In the genomic region with DNA sequence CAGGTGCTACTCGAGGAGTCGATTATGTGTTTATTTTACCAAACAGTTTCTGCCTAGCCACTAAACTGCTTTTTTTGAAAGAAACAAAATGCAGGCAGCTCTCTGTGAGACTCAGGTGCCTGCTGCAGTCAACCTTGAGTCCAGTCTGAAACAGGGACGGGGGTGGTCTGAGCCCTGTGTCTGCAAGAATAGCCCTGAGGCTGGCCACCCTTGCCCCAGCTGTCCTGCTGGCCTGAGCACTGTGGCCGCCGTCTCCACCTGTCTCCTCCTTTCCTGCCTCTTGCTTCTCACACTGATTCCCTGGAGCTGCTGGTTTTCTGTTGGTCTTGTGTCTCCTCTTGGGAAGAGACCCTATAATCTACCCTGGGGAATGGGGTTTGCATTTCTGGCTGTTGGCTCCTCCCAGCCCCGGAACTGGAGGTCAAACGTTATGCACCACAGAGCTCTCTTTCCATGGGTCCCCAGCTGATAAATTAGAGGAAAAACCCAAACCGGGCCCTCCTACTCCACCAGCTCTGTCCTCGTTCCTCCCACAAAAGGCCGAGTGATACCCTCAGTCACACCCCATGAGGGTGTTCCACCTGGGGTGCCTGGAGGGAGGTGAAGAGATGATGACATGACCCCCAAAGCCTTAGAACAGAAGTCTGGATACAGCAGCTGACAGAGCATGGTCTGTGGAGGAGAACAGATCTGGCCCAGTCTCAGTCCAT, we compare ENCODE assay signal across 15 cellular contexts. TPM values are rescaled to one million over a fixed set of nuclear protein-coding genes. Genes with fewer than 3 reads are reported as not detected.
"Had no signal": no experiment of that assay in that cellular context is flagged by ENCODE, and none has a peak within 500 bp of the region (broad histone marks: within the 10 kb centered on the region; RNA-seq: fewer than 3 reads in every experiment).

No MANE protein-coding gene starts in this region.

- H3K27ac ChIP-seq: body of pancreas, gastrocnemius medialis, left lung, psoas muscle, skin epidermis, transverse colon had no signal

- ATAC-seq: body of pancreas, gastrocnemius medialis had no signal

- H3K4me3 ChIP-seq: body of pancreas, gastrocnemius medialis, left lung, psoas muscle, skin epidermis, transverse colon had no signal

- DNase-seq: activated CD4-positive, alpha-beta T cell treated with anti-CD3 and anti-CD28 coated beads, Interleukin-2, amount 50 U/mL, for 4 hours; activated T-cell treated with anti-CD3 and anti-CD28 coated beads, Interleukin-2, amount 50 U/mL, for 24 hours; gastrocnemius medialis; left lung; psoas muscle; right cardiac atrium had no signal

- H3K9me3 ChIP-seq: body of pancreas, gastrocnemius medialis, left lung, psoas muscle, transverse colon had no signal

- H3K4me1 ChIP-seq: body of pancreas, gastrocnemius medialis, left lung, psoas muscle, transverse colon had no signal

- H3K27me3 ChIP-seq: body of pancreas, gastrocnemius medialis had no signal

- H3K36me3 ChIP-seq: gastrocnemius medialis, left lung, transverse colon had no signal

RNA-seq across cellular contexts. Expression of gene SLC18A3, which starts 15.0 kb away (rescaled TPM):
- total RNA-seq: activated naive CD4-positive, alpha-beta T cell treated with anti-CD3 and anti-CD28 coated beads for 36 hours; body of pancreas; gastrocnemius medialis; kidney epithelial cell; left lung; lung microvascular endothelial cell; omental fat pad; psoas muscle; T-helper 2 cell treated with Interferon-gamma antibody and Interleukin-4, amounts not matched to agents 100 ng/mL and 5 ng/mL, for 36 hours had no signal
- polyA plus RNA-seq: esophagus, psoas muscle had no signal

RNA-seq across cellular contexts. Expression of gene CHAT, which starts 18.7 kb away (rescaled TPM):
- total RNA-seq: activated naive CD4-positive, alpha-beta T cell treated with anti-CD3 and anti-CD28 coated beads for 36 hours; gastrocnemius medialis; kidney epithelial cell; left lung; lung microvascular endothelial cell; omental fat pad; psoas muscle; right cardiac atrium had no signal
- polyA plus RNA-seq: esophagus, psoas muscle, right cardiac atrium had no signal
